14 cellular contexts compared by ENCODE assay signal in the genomic region with DNA sequence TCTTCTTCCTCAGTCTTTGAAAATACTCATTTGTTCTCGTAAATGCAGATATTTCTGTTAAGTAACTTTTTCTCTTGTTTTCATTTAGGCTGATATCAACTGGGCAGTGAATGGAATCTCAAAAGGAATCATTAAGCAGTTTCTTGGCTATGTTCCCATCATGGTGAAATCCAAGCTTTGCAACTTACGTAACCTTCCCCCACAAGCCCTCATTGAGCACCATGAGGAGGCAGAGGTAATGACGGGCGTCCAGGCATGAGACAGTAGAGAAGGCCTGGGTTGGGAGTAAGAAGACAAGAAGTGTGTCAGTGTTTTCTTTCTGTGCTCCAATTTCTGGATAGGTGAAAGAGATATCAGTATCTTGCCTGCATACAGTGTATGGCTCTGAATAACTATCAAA. TPM values are rescaled to one million over a fixed set of nuclear protein-coding genes. Genes with fewer than 3 reads are reported as not detected.
DNase-seq lines count a peak whose midpoint lies in the region; ATAC-seq and TF ChIP-seq lines count a peak whose summit lies in the region.
"Had no signal": no experiment of that assay in that cellular context is flagged by ENCODE, and none has a peak within 500 bp of the region (broad histone marks: within the 10 kb centered on the region; RNA-seq: fewer than 3 reads in every experiment).

No MANE protein-coding gene starts in this region.

- H3K9ac ChIP-seq in GM23248, result no peak overlapping the region

- no peaks in the 10 kb centered on the region for H3K27me3 ChIP-seq in A673 (replicated peaks; ENCODE audit: insufficient read depth, low read depth, low read length, poor library complexity)
- no peaks in the 10 kb centered on the region for H3K27me3 ChIP-seq in GM23248 (replicated peaks; ENCODE audit: insufficient read depth)
- H3K27me3 ChIP-seq: BE2C, uterus had no signal

- H4K20me1 ChIP-seq in GM23248 (ENCODE audit: insufficient read depth), result no peaks in the 10 kb centered on the region

- TF ChIP-seq CTCF in A673 (conservative IDR thresholded peaks at IDR 0.05; ENCODE audit: low read depth, low read length), result no peak

- no peaks in the 10 kb centered on the region for H3F3A ChIP-seq in GM23248 (ENCODE audit: insufficient read depth)

- intact Hi-C loops in A673 (cut with micrococcal nuclease; ENCODE audit: unreplicated experiment), result no loop called here

- H3K4me2 ChIP-seq in GM23248 (ENCODE audit: unreplicated experiment), result no peak overlapping the region

- peaks cover 10% of the 10 kb centered on the region for H3K4me1 ChIP-seq in A673 (ENCODE audit: insufficient read depth, low read length, poor library complexity, severe bottlenecking)
- H3K4me1 ChIP-seq in GM23248 (ENCODE audit: insufficient read depth), result peaks cover 4% of the 10 kb centered on the region; the same call in 1 of the 2 replicates
- H3K4me1 ChIP-seq: BE2C had no signal

- no peaks in the 10 kb centered on the region for H3K9me2 ChIP-seq in GM23248 (ENCODE audit: insufficient read depth)

- peak; percentile 84 for DNase-seq in A673 (ENCODE audit: low spot score)
- peak; percentile 31 for DNase-seq in GM23248
- DNase-seq in amniotic epithelial cell (ENCODE audit: low read depth), result peak; percentile 95
- peak; percentile 91 for DNase-seq in kidney glomerular epithelial cell (lab: John Stamatoyannopoulos, UW)
- no peak for DNase-seq in stimulated activated CD4-positive, alpha-beta T cell treated with anti-CD3 and anti-CD28 coated beads, Interleukin-12 subunit alpha, Interleukin-12 subunit beta, amount 100 ng/mL, for 4 hours
- DNase-seq in foreskin melanocyte, result no peak
- no peak for DNase-seq in NCI-H187 (lab: John Stamatoyannopoulos, UW)
- DNase-seq: BE2C, NCI-H187 treated with DMSO at 0.1 percent for 48 hours, OCI-M1, T-helper 9 cell, uterus had no signal

- 77 to 83% methylated on average over 4 of the region's 4 CpGs for WGBS in GM23248 (ENCODE audit: low coverage in 1 of 2, low lambda C conversion rate in 2 of 2, missing lambda C conversion rate in 2 of 2), 2 experiments

- H3K36me3 ChIP-seq in A673 (ENCODE audit: insufficient read depth, low read length, poor library complexity, severe bottlenecking) (peaks cover 52% of the 10 kb centered on the region), GM23248 (ENCODE audit: low read depth) (peaks cover 8% of the 10 kb centered on the region; the same call in 1 of the 2 replicates)
- H3K36me3 ChIP-seq: uterus had no signal

- in situ Hi-C loops in GM23248 (cut with MboI), result no loop called here

- no TSS peak for BruUV-seq in A673 (replicated peaks; lab: Mats Ljungman, UMichigan)

- H3K4me3 ChIP-seq in A673 (ENCODE audit: low read depth, low read length, poor library complexity, severe bottlenecking) (no peak overlapping the region), GM23248 (no peak overlapping the region)
- H3K4me3 ChIP-seq: uterus had no signal

- ATAC-seq in GM21381 (IDR thresholded peaks at IDR 0.05; ENCODE audit: unreplicated experiment), result no peak
- ATAC-seq: activated naive CD4-positive, alpha-beta T cell treated with anti-CD3 and anti-CD28 coated beads, Interleukin-2, amount 50 U/mL, for 72 hours had no signal

- CTCF ChIA-PET in A673 (lab: Charles Lee), result no interaction called here

- no peak overlapping the region for H2AFZ ChIP-seq in GM23248

- H3K9me3 ChIP-seq in A673 (ENCODE audit: low read depth, low read length, poor library complexity, severe bottlenecking) (no peaks in the 10 kb centered on the region), GM23248 (ENCODE audit: low read depth) (no peaks in the 10 kb centered on the region)
- H3K9me3 ChIP-seq: BE2C, uterus had no signal

- H3K79me2 ChIP-seq in GM23248 (ENCODE audit: insufficient read depth), result peaks cover 40% of the 10 kb centered on the region

- peak overlapping the region; percentile 28 for H3K27ac ChIP-seq in A673 (ENCODE audit: low read depth, low read length, poor library complexity, severe bottlenecking)
- no peak overlapping the region for H3K27ac ChIP-seq in GM23248
- H3K27ac ChIP-seq: uterus had no signal

- POLR2A ChIA-PET in A673 (lab: Charles Lee; ENCODE audit: low non-redundant PET), result no interaction called here

RNA-seq across cellular contexts. Expression of a gene that starts 5.1 kb away (rescaled TPM):
- 53.9 and 70.0 TPM in 2 replicates for total RNA-seq in A673 (2021)
- total RNA-seq in GM23248 (2014; rRNA removed; shearing (Covaris generic)), result 9.2 and 16.5 TPM in 2 replicates
- polyA plus RNA-seq in GM23248 (2016; fragmentation: Nextera tagmentation; extraction: Ambion mirVana), result 8.2 and 9.8 TPM in 2 replicates

RNA-seq across cellular contexts. Expression of a gene that starts 37.1 kb away (rescaled TPM):
- 37.1 and 41.4 TPM in 2 replicates for total RNA-seq in A673 (2021)
- total RNA-seq in GM23248 (2014; rRNA removed; shearing (Covaris generic)), result 7.1 and 9.5 TPM in 2 replicates
- polyA plus RNA-seq in GM23248 (2016; fragmentation: Nextera tagmentation; extraction: Ambion mirVana), result 55.4 and 57.8 TPM in 2 replicates

Comparison
In these comparisons a context has a peak if more than half of its experiments do, and no peak if none do; other contexts are left out.
1. DNase-seq: peak in A673 (single experiment), GM23248 (single experiment), amniotic epithelial cell (single experiment) and kidney glomerular epithelial cell (single experiment); none in stimulated activated CD4-positive, alpha-beta T cell treated with anti-CD3 and anti-CD28 coated beads, Interleukin-12 subunit alpha, Interleukin-12 subunit beta, amount 100 ng/mL, for 4 hours (single experiment), foreskin melanocyte (single experiment) and NCI-H187 (0 of 2).